15 cellular contexts compared by ENCODE assay signal in genomic region chr1:175250027-175250426, GRCh38.
"Had no signal": no experiment of that assay in that cellular context is flagged by ENCODE, and none has a peak within 500 bp of the region (broad histone marks: within the 10 kb centered on the region; RNA-seq: fewer than 3 reads in every experiment).

No MANE protein-coding gene starts in this region.

- H3K36me3 ChIP-seq: colonic mucosa, ovary, SJCRH30, tibial artery had no signal

- DNase-seq: activated CD4-positive, alpha-beta T cell treated with anti-CD3 and anti-CD28 coated beads for 4 hours; activated CD8-positive, alpha-beta T cell treated with anti-CD3 and anti-CD28 coated beads for 36 hours; activated effector memory CD4-positive, alpha-beta T cell treated with anti-CD3 and anti-CD28 coated beads, Interleukin-2, amount 50 U/mL, for 16 hours; activated T-cell treated with anti-CD3 and anti-CD28 coated beads, Interleukin-2, amount 50 U/mL, for 48 hours; central memory CD4-positive, alpha-beta T cell; colonic mucosa; ovary; SJCRH30; stimulated activated CD4-positive, alpha-beta T cell treated with anti-CD3 and anti-CD28 coated beads, Interleukin-2, amount 100 ng/mL, for 48 hours; stimulated activated naive B cell treated with anti-CD40 and anti-IgM and Interleukin-4, amounts not matched to agents 10 μg/mL and 1 μg/mL and 100 μg/mL, for 72 hours; T-helper 17 cell; tibial artery had no signal

- H3K27me3 Mint-ChIP-seq: activated CD8-positive, alpha-beta T cell treated with anti-CD3 and anti-CD28 coated beads for 36 hours; activated naive CD4-positive, alpha-beta T cell treated with anti-CD3 and anti-CD28 coated beads, Interleukin-2, amount 50 U/mL, for 24 hours; stimulated activated naive B cell treated with anti-CD40 and anti-IgM and Interleukin-4, amounts not matched to agents 10 μg/mL and 1 μg/mL and 100 μg/mL, for 72 hours; T-helper 17 cell had no signal

- H3K4me1 Mint-ChIP-seq: activated naive CD4-positive, alpha-beta T cell treated with anti-CD3 and anti-CD28 coated beads, Interleukin-2, amount 50 U/mL, for 24 hours; neural crest cell; T-helper 17 cell had no signal

- H3K4me1 ChIP-seq: colonic mucosa, SJCRH30, tibial artery had no signal

- ATAC-seq: activated CD8-positive, alpha-beta T cell treated with anti-CD3 and anti-CD28 coated beads for 36 hours; stimulated activated naive B cell treated with anti-CD40 and anti-IgM and Interleukin-4, amounts not matched to agents 10 μg/mL and 1 μg/mL and 100 μg/mL, for 72 hours; T-helper 17 cell; WTC11 had no signal

- H3K27ac ChIP-seq: colonic mucosa, ovary, SJCRH30, tibial artery had no signal

- H3K4me3 ChIP-seq: colonic mucosa, ovary, SJCRH30, tibial artery had no signal

- H3K4me3 Mint-ChIP-seq: activated CD8-positive, alpha-beta T cell treated with anti-CD3 and anti-CD28 coated beads for 36 hours; activated naive CD4-positive, alpha-beta T cell treated with anti-CD3 and anti-CD28 coated beads, Interleukin-2, amount 50 U/mL, for 24 hours; neural crest cell; stimulated activated naive B cell treated with anti-CD40 and anti-IgM and Interleukin-4, amounts not matched to agents 10 μg/mL and 1 μg/mL and 100 μg/mL, for 72 hours; T-helper 17 cell; WTC11 had no signal

- H3K9me3 ChIP-seq: colonic mucosa, ovary, SJCRH30 had no signal

- H3K27ac Mint-ChIP-seq: activated CD8-positive, alpha-beta T cell treated with anti-CD3 and anti-CD28 coated beads for 36 hours; activated naive CD4-positive, alpha-beta T cell treated with anti-CD3 and anti-CD28 coated beads, Interleukin-2, amount 50 U/mL, for 24 hours; stimulated activated naive B cell treated with anti-CD40 and anti-IgM and Interleukin-4, amounts not matched to agents 10 μg/mL and 1 μg/mL and 100 μg/mL, for 72 hours; T-helper 17 cell; WTC11 had no signal

- H3K36me3 Mint-ChIP-seq: activated naive CD4-positive, alpha-beta T cell treated with anti-CD3 and anti-CD28 coated beads, Interleukin-2, amount 50 U/mL, for 24 hours; stimulated activated naive B cell treated with anti-CD40 and anti-IgM and Interleukin-4, amounts not matched to agents 10 μg/mL and 1 μg/mL and 100 μg/mL, for 72 hours; WTC11 had no signal

- H3K9me3 Mint-ChIP-seq: activated naive CD4-positive, alpha-beta T cell treated with anti-CD3 and anti-CD28 coated beads, Interleukin-2, amount 50 U/mL, for 24 hours had no signal

- H3K27me3 ChIP-seq: colonic mucosa, ovary, SJCRH30, tibial artery had no signal
